ENCODE assay signal across 16 cellular contexts in genomic region chr12:12896261-12896660, GRCh38. TPM values are rescaled to one million over a fixed set of nuclear protein-coding genes. Genes with fewer than 3 reads are reported as not detected.
A peak's percentile ranks its signal among the peaks of the same experiment; 100 is the strongest.
DNase-seq lines count a peak whose midpoint lies in the region; ATAC-seq and TF ChIP-seq lines count a peak whose summit lies in the region.
"Had no signal": no experiment of that assay in that cellular context is flagged by ENCODE, and none has a peak within 500 bp of the region (broad histone marks: within the 10 kb centered on the region; RNA-seq: fewer than 3 reads in every experiment).

No MANE protein-coding gene starts in this region.

- peak overlapping the region; percentile 12 for H3K4me2 ChIP-seq in skeletal muscle satellite cell (ENCODE audit: low read length)

- H3K9ac ChIP-seq in skeletal muscle satellite cell (ENCODE audit: low read depth, low read length) = no peak overlapping the region

- TF ChIP-seq CTCF in fibroblast of mammary gland (conservative IDR thresholded peaks at IDR 0.05; ENCODE audit: control insufficient read depth, insufficient read depth, low read depth, low read length) (no peak), tibial nerve (IDR thresholded peaks at IDR 0.05) (no peak)

- no peaks in the 10 kb centered on the region for H3K9me3 Mint-ChIP-seq in activated T-helper 17 cell treated with anti-CD3 and anti-CD28 coated beads, Interleukin-2, amount 50 U/mL, for 72 hours
- H3K9me3 Mint-ChIP-seq: activated naive CD4-positive, alpha-beta T cell treated with anti-CD3 and anti-CD28 coated beads, Interleukin-2, amount 50 U/mL, for 24 hours had no signal

- H3K27ac ChIP-seq in tibial nerve = no peak overlapping the region
- H3K27ac ChIP-seq: esophagus muscularis mucosa had no signal

- TF ChIP-seq EP300 in tibial nerve (IDR thresholded peaks at IDR 0.05) = no peak

- peak; percentile 88 for DNase-seq in ELR (ENCODE audit: low read depth)
- peak; percentile 89 for DNase-seq in fibroblast of mammary gland (ENCODE audit: low read depth)
- no peak for DNase-seq in stimulated activated naive CD8-positive, alpha-beta T cell treated with anti-CD3 and anti-CD28 coated beads, Interleukin-15, Interleukin-2, amounts not matched to agents 100 U/mL and 50 U/mL, for 24 hours
- DNase-seq in hypothalamus (lab: John Stamatoyannopoulos, UW) = no peak
- no peak for DNase-seq in tibial nerve (ENCODE audit: low spot score in 2 of 2)
- DNase-seq: activated CD4-positive, CD25-positive, alpha-beta regulatory T cell; C1 segment of cervical spinal cord; H7; NCI-H2171; posterior cingulate gyrus had no signal

- H3K36me3 ChIP-seq in skeletal muscle satellite cell (ENCODE audit: insufficient read depth, low read length) (no peaks in the 10 kb centered on the region), tibial nerve (no peaks in the 10 kb centered on the region)
- H3K36me3 ChIP-seq: esophagus muscularis mucosa had no signal

- H3K27me3 ChIP-seq in skeletal muscle satellite cell (ENCODE audit: control insufficient read depth, insufficient read depth, low read length) (no peaks in the 10 kb centered on the region), tibial nerve (no peaks in the 10 kb centered on the region)
- H3K27me3 ChIP-seq: esophagus muscularis mucosa had no signal

- no peak overlapping the region for H3K4me3 Mint-ChIP-seq in activated T-helper 17 cell treated with anti-CD3 and anti-CD28 coated beads, Interleukin-2, amount 50 U/mL, for 72 hours
- H3K4me3 Mint-ChIP-seq: activated naive CD4-positive, alpha-beta T cell treated with anti-CD3 and anti-CD28 coated beads, Interleukin-2, amount 50 U/mL, for 24 hours had no signal

- H3K4me3 ChIP-seq in fibroblast of mammary gland (ENCODE audit: control insufficient read depth, low read depth, low read length) (no peak overlapping the region), skeletal muscle satellite cell (ENCODE audit: low read length) (no peak overlapping the region), tibial nerve (no peak overlapping the region)
- H3K4me3 ChIP-seq: esophagus muscularis mucosa had no signal

- ATAC-seq in activated T-helper 17 cell treated with anti-CD3 and anti-CD28 coated beads, Interleukin-2, amount 50 U/mL, for 72 hours (replicated peaks) = no peak
- ATAC-seq in stimulated activated naive CD8-positive, alpha-beta T cell treated with anti-CD3 and anti-CD28 coated beads, Interleukin-15, Interleukin-2, amounts not matched to agents 100 U/mL and 50 U/mL, for 24 hours = no peak
- no peak for ATAC-seq in HG03571 (IDR thresholded peaks at IDR 0.05; ENCODE audit: unreplicated experiment)

- peaks cover 31% of the 10 kb centered on the region for H3K27me3 Mint-ChIP-seq in activated T-helper 17 cell treated with anti-CD3 and anti-CD28 coated beads, Interleukin-2, amount 50 U/mL, for 72 hours

- peak overlapping the region; percentile 20 for H3K27ac Mint-ChIP-seq in activated T-helper 17 cell treated with anti-CD3 and anti-CD28 coated beads, Interleukin-2, amount 50 U/mL, for 72 hours
- H3K27ac Mint-ChIP-seq: activated naive CD4-positive, alpha-beta T cell treated with anti-CD3 and anti-CD28 coated beads, Interleukin-2, amount 50 U/mL, for 24 hours had no signal

- no peaks in the 10 kb centered on the region for H3K9me3 ChIP-seq in skeletal muscle satellite cell (replicated peaks; ENCODE audit: low read length)
- no peaks in the 10 kb centered on the region for H3K9me3 ChIP-seq in tibial nerve
- H3K9me3 ChIP-seq: esophagus muscularis mucosa had no signal

- no peak for TF ChIP-seq POLR2A in tibial nerve (IDR thresholded peaks at IDR 0.05)

- WGBS in tibial nerve, 2 donors = 43 to 63% methylated on average over 2 of the region's 2 CpGs

- H3K4me1 Mint-ChIP-seq in activated T-helper 17 cell treated with anti-CD3 and anti-CD28 coated beads, Interleukin-2, amount 50 U/mL, for 72 hours = peaks cover 13% of the 10 kb centered on the region

- H3K4me1 ChIP-seq in skeletal muscle satellite cell (ENCODE audit: control insufficient read depth, insufficient read depth, low read length) = peaks cover 53% of the 10 kb centered on the region
- H3K4me1 ChIP-seq in tibial nerve = peaks cover 0 to 26% (median 1%) of the 10 kb centered on the region in 4 donors

- no peaks in the 10 kb centered on the region for H3K36me3 Mint-ChIP-seq in activated T-helper 17 cell treated with anti-CD3 and anti-CD28 coated beads, Interleukin-2, amount 50 U/mL, for 72 hours (ENCODE audit: low read depth)
- H3K36me3 Mint-ChIP-seq: activated naive CD4-positive, alpha-beta T cell treated with anti-CD3 and anti-CD28 coated beads, Interleukin-2, amount 50 U/mL, for 24 hours had no signal

RNA-seq across cellular contexts. Expression of gene GPRC5A, which starts 4.9 kb away (rescaled TPM):
- 1 to 10 TPM in 1 of 2 donors, under 1 TPM in 1; 0.99 to 2.9 TPM for total RNA-seq in activated T-helper 17 cell treated with anti-CD3 and anti-CD28 coated beads, Interleukin-2, amount 50 U/mL, for 72 hours
- total RNA-seq in skeletal muscle satellite cell (2012; rRNA removed) = 11.4 and 12.7 TPM in 2 replicates
- total RNA-seq in tibial nerve = 10 to 100 TPM in 1 of 4 donors, 1 to 10 TPM in 3; 2.1 to 12.3 (median 4.3) TPM

RNA-seq across cellular contexts. Expression of gene GPRC5D, which starts 55.7 kb away (rescaled TPM):
- total RNA-seq in activated T-helper 17 cell treated with anti-CD3 and anti-CD28 coated beads, Interleukin-2, amount 50 U/mL, for 72 hours = not detected
- total RNA-seq in skeletal muscle satellite cell (2012; rRNA removed) = not detected in 2 replicates
- total RNA-seq in tibial nerve = not detected
- total RNA-seq: OCI-LY7 had no signal

Comparison
In these comparisons a context has a peak if more than half of its experiments do, and no peak if none do; other contexts are left out.
1. DNase-seq: peak in ELR (single experiment) and fibroblast of mammary gland (single experiment); none in stimulated activated naive CD8-positive, alpha-beta T cell treated with anti-CD3 and anti-CD28 coated beads, Interleukin-15, Interleukin-2, amounts not matched to agents 100 U/mL and 50 U/mL, for 24 hours (single experiment), hypothalamus (0 of 51) and tibial nerve (0 of 2).